Comparison of ENCODE assay signal across 12 cellular contexts in the genomic region with DNA sequence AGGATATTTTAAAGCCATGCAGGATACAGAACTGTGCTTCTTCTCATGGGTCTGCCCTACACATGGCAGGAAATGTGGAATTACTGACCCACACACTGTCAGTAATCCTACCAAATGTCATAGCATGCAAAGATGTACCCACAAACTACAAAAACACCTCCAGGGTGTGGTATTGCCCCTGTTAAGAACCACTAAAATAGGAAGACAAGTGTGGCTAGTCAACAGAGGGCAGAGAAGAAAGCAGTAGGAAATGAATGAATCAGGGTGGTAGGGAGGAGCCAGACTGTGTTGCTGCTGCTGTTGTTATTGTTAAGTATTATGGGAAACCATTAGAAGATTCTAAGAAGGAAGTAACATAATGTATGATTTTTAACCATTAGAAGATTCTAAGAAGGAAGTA.
DNase-seq lines count a peak whose midpoint lies in the region; ATAC-seq lines count a peak whose summit lies in the region.
"Had no signal": no experiment of that assay in that cellular context is flagged by ENCODE, and none has a peak within 500 bp of the region (broad histone marks: within the 10 kb centered on the region; RNA-seq: fewer than 3 reads in every experiment).

No MANE protein-coding gene starts in this region.

- DNase-seq in activated CD4-positive, CD25-positive, alpha-beta regulatory T cell treated with anti-CD3 and anti-CD28 coated beads, Interleukin-2, amount 50 U/mL, for 72 hours, result no peak
- peak; percentile 4 for DNase-seq in T-helper 22 cell (ENCODE audit: low read depth)
- no peak for DNase-seq in left ventricle myocardium superior
- no peak for DNase-seq in superior temporal gyrus (ENCODE audit: extremely low spot score)
- DNase-seq: lower lobe of right lung; NCI-H2029; NK-92 treated with Interleukin-12 subunit alpha and Interleukin-12 subunit beta, amount 100 ng/mL, for 24 hours; trophoblast cell had no signal

- ATAC-seq in activated CD4-positive, CD25-positive, alpha-beta regulatory T cell treated with anti-CD3 and anti-CD28 coated beads, Interleukin-2, amount 50 U/mL, for 24 hours, result peak; percentile 74 to 85
- ATAC-seq in GM19324 (IDR thresholded peaks at IDR 0.05; ENCODE audit: low FRiP score, unreplicated experiment), result peak; percentile 60
- ATAC-seq in esophagus mucosa, result peak; percentile 48
- no peak for ATAC-seq in left ventricle myocardium superior
- ATAC-seq in GM19452 (IDR thresholded peaks at IDR 0.05; ENCODE audit: unreplicated experiment), result no peak

- intact Hi-C loops in left ventricle myocardium superior (cut with micrococcal nuclease), result no loop called here

Comparison
In these comparisons a context has a peak if more than half of its experiments do, and no peak if none do; other contexts are left out.
1. ATAC-seq: peak in activated CD4-positive, CD25-positive, alpha-beta regulatory T cell treated with anti-CD3 and anti-CD28 coated beads, Interleukin-2, amount 50 U/mL, for 24 hours (2 of 2), GM19324 (single experiment) and esophagus mucosa (single experiment); none in left ventricle myocardium superior (single experiment) and GM19452 (single experiment).